ENCODE assay signal across 1 cellular context in the genomic region with DNA sequence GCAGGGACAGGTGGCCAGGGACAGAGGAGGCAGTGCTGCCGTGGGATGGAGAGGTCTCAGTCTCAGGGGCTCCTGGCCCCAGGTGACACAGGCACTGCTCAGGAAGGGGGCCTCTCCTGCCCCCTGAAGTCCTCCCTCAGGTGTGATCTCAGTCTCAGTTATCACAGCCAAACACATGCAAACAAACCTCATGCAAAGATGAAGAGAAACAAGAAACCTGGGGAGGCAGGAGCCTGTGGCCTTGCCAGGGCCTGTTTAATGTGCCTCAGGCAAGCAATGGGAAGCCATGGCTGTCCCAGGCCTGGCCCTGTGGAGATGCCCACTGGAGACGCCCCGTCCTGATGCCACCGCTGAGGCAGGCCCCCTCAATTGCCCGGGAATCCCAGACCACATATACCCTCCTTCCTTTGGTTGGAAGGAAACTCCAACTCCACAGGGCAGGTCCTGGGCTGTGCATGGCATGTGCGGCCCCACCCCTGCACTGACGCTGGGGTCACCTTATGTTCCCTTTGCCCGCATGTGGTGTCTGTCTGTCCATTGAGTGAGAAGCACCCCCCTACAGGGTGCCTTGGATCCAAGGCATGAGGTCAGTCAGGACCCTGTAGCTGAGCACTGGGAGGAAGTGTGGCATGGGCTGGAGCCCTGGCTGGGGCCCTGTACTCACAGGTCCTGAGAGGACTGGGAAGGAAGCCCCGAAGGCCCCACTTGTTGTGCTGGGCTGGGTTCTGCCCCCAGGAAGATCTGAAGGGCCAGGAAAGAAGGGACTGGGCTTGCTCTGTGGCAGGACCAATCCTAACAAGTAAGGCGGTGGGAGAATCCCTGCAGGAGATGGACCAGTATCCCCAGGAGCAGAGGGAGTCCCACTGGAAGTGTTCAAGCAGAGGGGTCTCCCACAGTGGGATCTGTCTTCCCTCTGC.
TF ChIP-seq lines count a peak whose summit lies in the region.

No MANE protein-coding gene starts in this region.

TF ChIP-seq in H1, 55 proteins besides CTCF, POLR2A, EP300 and RAD21 (continued from another document):
- no peak for TF ChIP-seq CHD1 (IDR thresholded peaks at IDR 0.05; ENCODE audit: low read depth, low read length)
TF ChIP-seq in H1: peak in this region for 0.
